In the genomic region with DNA sequence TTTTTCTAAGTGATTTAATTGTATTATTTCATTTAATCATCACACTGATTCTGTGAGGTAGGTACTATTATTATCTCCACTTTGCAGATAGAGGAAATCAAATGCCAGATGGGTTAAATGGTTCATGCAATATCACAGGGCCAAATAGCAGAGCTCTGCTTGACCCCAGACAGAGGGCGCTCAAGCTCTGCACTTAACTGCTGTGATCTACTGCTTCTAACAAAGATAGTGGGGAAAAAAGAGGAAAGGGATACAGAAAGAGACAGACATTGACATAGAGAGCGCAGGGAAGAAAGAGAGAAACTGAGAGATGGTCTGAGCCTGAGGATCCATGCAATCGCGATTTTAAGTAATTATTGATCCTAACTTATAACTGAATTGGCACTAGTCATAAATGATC, we compare ENCODE assay signal across 8 cellular contexts.
DNase-seq lines count a peak whose midpoint lies in the region; ATAC-seq and TF ChIP-seq lines count a peak whose summit lies in the region.

No MANE protein-coding gene starts in this region.

- intact Hi-C loops in spleen (cut with DNase I; ENCODE audit: low total_unique reads), result loop anchor here (5.0 to 10.0 kb wide), 2 partner anchors 251 to 819 kb away; no protein-coding TSS in a partner anchor

- H3K9me3 ChIP-seq in spleen, result peaks cover 0 to 1% (median 0%) of the 10 kb centered on the region in 8 donors

- no peak overlapping the region for H3K27ac ChIP-seq in spleen

- no peaks in the 10 kb centered on the region for H3K4me1 ChIP-seq in spleen

- peak in 10 of 11 experiments; percentile 21 to 72 (median 52) for TF ChIP-seq CTCF in spleen (IDR thresholded peaks at IDR 0.05 in 8 of 11, conservative IDR thresholded peaks at IDR 0.05 in 3 of 11)

- H3K4me3 ChIP-seq in spleen, result no peak overlapping the region

- ATAC-seq in GM18517 (IDR thresholded peaks at IDR 0.05; ENCODE audit: unreplicated experiment) (peak; percentile 69), HG03196 (IDR thresholded peaks at IDR 0.05; ENCODE audit: unreplicated experiment) (peak; percentile 76), HG03469 (IDR thresholded peaks at IDR 0.05; ENCODE audit: unreplicated experiment) (no peak)

- WGBS in spleen, 5 donors, result 16 to 22% (median 19%) methylated on average over 4 of the region's 4 CpGs

- DNase-seq in AML-193 (lab: John Stamatoyannopoulos, UW), result peak; percentile 18 to 54
- DNase-seq in NCI-H526 treated with DMSO at 0.1 percent for 48 hours (lab: John Stamatoyannopoulos, UW), result peak; percentile 36
- DNase-seq in astrocyte of the hippocampus (ENCODE audit: low read depth, low spot score), result peak; percentile 86
- peak in 41 of 51 donors; percentile 0 to 70 (median 16) for DNase-seq in hypothalamus (lab: John Stamatoyannopoulos, UW)
- DNase-seq in spleen, result no peak

- H3K27me3 ChIP-seq in spleen (replicated peaks in 1 of 7), result no peaks in the 10 kb centered on the region

- no peaks in the 10 kb centered on the region for H3K36me3 ChIP-seq in spleen

- no peak for TF ChIP-seq POLR2A in spleen (IDR thresholded peaks at IDR 0.05)
